ENCODE assay signal across 10 cellular contexts in the genomic region with DNA sequence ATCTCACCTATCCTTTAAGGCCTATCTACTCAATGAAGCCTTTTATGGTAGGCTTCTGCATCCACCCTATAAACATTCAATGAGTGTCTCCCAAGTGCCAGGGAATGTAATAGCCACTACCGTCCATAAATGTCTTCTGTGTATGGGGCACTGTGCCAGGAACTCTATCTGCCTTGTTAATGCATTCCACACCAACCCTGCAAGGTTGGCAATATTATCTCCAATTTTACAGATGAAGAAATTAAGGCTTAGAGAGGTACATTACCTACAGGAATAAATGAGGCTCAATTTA. TPM values are rescaled to one million over a fixed set of nuclear protein-coding genes. Genes with fewer than 3 reads are reported as not detected.
DNase-seq lines count a peak whose midpoint lies in the region; ATAC-seq, FAIRE-seq and TF ChIP-seq lines count a peak whose summit lies in the region.
"Had no signal": no experiment of that assay in that cellular context is flagged by ENCODE, and none has a peak within 500 bp of the region (broad histone marks: within the 10 kb centered on the region; RNA-seq: fewer than 3 reads in every experiment).

No MANE protein-coding gene starts in this region.

- no peaks in the 10 kb centered on the region for H3K27me3 ChIP-seq in CD8-positive, alpha-beta T cell (ENCODE audit: insufficient read depth, low read length)
- no peaks in the 10 kb centered on the region for H3K27me3 ChIP-seq in neutrophil

- POLR2A ChIA-PET in CD8-positive, alpha-beta T cell (lab: Charles Lee): no interaction called here

- CTCF ChIA-PET in CD8-positive, alpha-beta T cell (lab: Charles Lee): interaction anchor here (1.3 kb wide), 1 partner anchor 78 kb away, joined by 3 read pairs; no protein-coding TSS in a partner anchor

- FAIRE-seq in RCC 7860 (lab: Jason Lieb, UNC): no peak

- H3K9me3 Mint-ChIP-seq in CD8-positive, alpha-beta T cell: no peaks in the 10 kb centered on the region

- no peak overlapping the region for H3K4me3 ChIP-seq in CD8-positive, alpha-beta T cell (ENCODE audit: low read depth, low read length)
- peak overlapping the region in 1 of 2 experiments; percentile 31 for H3K4me3 ChIP-seq in neutrophil (ENCODE audit: low read depth in 1 of 2, low read length in 1 of 2)
- H3K4me3 ChIP-seq: lung had no signal

- no peaks in the 10 kb centered on the region for H3K9me3 ChIP-seq in CD8-positive, alpha-beta T cell (ENCODE audit: low read length)
- H3K9me3 ChIP-seq in neutrophil: no peaks in the 10 kb centered on the region

- H3K4me1 ChIP-seq in CD8-positive, alpha-beta T cell (ENCODE audit: insufficient read depth, low read length): peaks cover 44% of the 10 kb centered on the region
- peaks cover 42 to 55% of the 10 kb centered on the region in 2 experiments for H3K4me1 ChIP-seq in neutrophil (ENCODE audit: control insufficient read depth in 1 of 2, insufficient read depth in 1 of 2, low read depth in 1 of 2, low read length in 1 of 2)

- H3K4me1 Mint-ChIP-seq in CD8-positive, alpha-beta T cell (ENCODE audit: low read depth): peaks cover 85% of the 10 kb centered on the region

- H3K27ac ChIP-seq in CD8-positive, alpha-beta T cell (ENCODE audit: low read depth, low read length): no peak overlapping the region
- peak overlapping the region; percentile 90 for H3K27ac ChIP-seq in neutrophil

- no peak for DNase-seq in CD8-positive, alpha-beta T cell
- DNase-seq in LoVo (ENCODE audit: low spot score) (peak; percentile 65), astrocyte of the hippocampus (ENCODE audit: low read depth, low spot score) (peak; percentile 65), RCC 7860 (ENCODE audit: low spot score) (no peak)
- DNase-seq: GDM1; stimulated activated naive CD4-positive, alpha-beta T cell treated with Interleukin-2 at 50 U/mL for 16 hours had no signal

- H3K27me3 Mint-ChIP-seq in CD8-positive, alpha-beta T cell (ENCODE audit: low read depth): no peaks in the 10 kb centered on the region

- peaks cover 40% of the 10 kb centered on the region for H3K36me3 Mint-ChIP-seq in CD8-positive, alpha-beta T cell

- intact Hi-C loops in CD8-positive, alpha-beta T cell (cut with DNase I, micrococcal nuclease): no loop called here

- TF ChIP-seq CTCF in CD8-positive, alpha-beta T cell (IDR thresholded peaks at IDR 0.05): no peak
- no peak for TF ChIP-seq CTCF in neutrophil (IDR thresholded peaks at IDR 0.05)

- H3K27ac Mint-ChIP-seq in CD8-positive, alpha-beta T cell: peak overlapping the region; percentile 81

- ATAC-seq in CD8-positive, alpha-beta T cell: no peak
- ATAC-seq in GM19351 (IDR thresholded peaks at IDR 0.05; ENCODE audit: unreplicated experiment) (no peak), GM18502 (IDR thresholded peaks at IDR 0.05; ENCODE audit: poor library complexity, unreplicated experiment) (no peak)

- H3K36me3 ChIP-seq in CD8-positive, alpha-beta T cell (ENCODE audit: insufficient read depth, low read length): peaks cover 4% of the 10 kb centered on the region
- no peaks in the 10 kb centered on the region for H3K36me3 ChIP-seq in neutrophil

- H3K4me3 Mint-ChIP-seq in CD8-positive, alpha-beta T cell: no peak overlapping the region

RNA-seq across cellular contexts. Expression of a gene that starts 20.0 kb away (rescaled TPM):
- 10 to 100 TPM; 38.1 to 39.1 TPM for total RNA-seq in CD8-positive, alpha-beta T cell

RNA-seq across cellular contexts. Expression of a gene that starts 34.9 kb away (rescaled TPM):
- under 1 TPM in 1 of 2 experiments, not detected in 1; 0.22 TPM for total RNA-seq in CD8-positive, alpha-beta T cell

Comparison
In these comparisons a context has a peak if more than half of its experiments do, and no peak if none do; other contexts are left out.
1. DNase-seq: peak in LoVo (single experiment) and astrocyte of the hippocampus (single experiment); none in CD8-positive, alpha-beta T cell (0 of 7) and RCC 7860 (single experiment).